ENCODE assay signal across 24 cellular contexts in the genomic region with DNA sequence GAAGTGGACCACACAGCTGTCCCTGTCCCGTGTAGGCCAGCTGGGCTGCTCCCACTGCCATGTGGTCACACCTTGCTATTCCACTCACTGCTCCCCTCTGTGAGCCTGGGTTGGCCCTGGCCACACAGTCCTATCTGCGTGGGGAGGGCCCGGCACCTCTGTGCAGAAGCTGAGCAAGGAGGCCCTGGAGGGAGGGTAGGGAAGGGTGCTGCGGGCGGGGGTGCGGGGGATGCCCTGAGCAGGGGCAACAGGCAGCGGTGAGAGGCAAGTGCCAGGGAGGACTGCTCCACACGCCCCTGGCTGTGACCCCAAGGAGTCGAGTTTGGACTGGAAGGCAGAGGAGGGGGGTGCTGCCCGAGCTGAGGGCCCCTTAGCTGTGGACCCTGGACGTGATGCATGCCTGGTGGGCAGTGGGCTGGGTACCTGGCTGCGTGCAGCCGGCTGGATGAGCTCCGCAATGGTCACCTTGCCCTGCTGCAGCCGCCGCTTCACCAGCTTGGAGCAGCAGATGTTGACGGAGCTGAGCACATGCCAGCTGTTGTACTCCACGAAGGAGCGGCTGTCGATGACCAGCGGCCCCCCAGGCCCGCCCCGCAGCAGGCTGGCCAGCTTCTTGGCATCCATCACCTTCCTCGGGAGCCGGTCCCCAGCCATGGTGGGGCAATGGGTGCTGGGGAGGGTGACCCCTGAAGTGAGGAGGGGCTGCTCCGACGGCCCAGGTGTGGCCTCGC. TPM values are rescaled to one million over a fixed set of nuclear protein-coding genes. Genes with fewer than 3 reads are reported as not detected.
DNase-seq lines count a peak whose midpoint lies in the region; ATAC-seq, FAIRE-seq and TF ChIP-seq lines count a peak whose summit lies in the region.
"Had no signal": no experiment of that assay in that cellular context is flagged by ENCODE, and none has a peak within 500 bp of the region (broad histone marks: within the 10 kb centered on the region; RNA-seq: fewer than 3 reads in every experiment).

No MANE protein-coding gene starts in this region.

- H3K4me3 Mint-ChIP-seq in natural killer cell treated with Interleukin-12 subunit alpha and Interleukin-12 subunit beta and Interleukin-15 and Interleukin-18, amount 100 ng/mL, for 72 hours = no peak overlapping the region
- H3K4me3 Mint-ChIP-seq in natural killer cell = no peak overlapping the region
- H3K4me3 Mint-ChIP-seq: CD8-positive, alpha-beta T cell; T-helper 1 cell treated with Interleukin-12 subunit alpha and Interleukin-12 subunit beta and Interleukin-4 antibody, amounts not matched to agents 30 μg/mL and 1 μg/mL, for 36 hours; WTC11 had no signal

- H3K4me3 ChIP-seq in esophagus muscularis mucosa (no peak overlapping the region), pancreas (no peak overlapping the region)
- H3K4me3 ChIP-seq: adrenal gland, lower lobe of right lung, MG63, upper lobe of left lung had no signal

- H3K4me1 Mint-ChIP-seq in natural killer cell treated with Interleukin-12 subunit alpha and Interleukin-12 subunit beta and Interleukin-15 and Interleukin-18, amount 100 ng/mL, for 72 hours (ENCODE audit: low read depth in 2 of 2) = peaks cover 4 to 14% of the 10 kb centered on the region in 2 donors
- peaks cover 10 to 30% of the 10 kb centered on the region in 2 donors for H3K4me1 Mint-ChIP-seq in natural killer cell

- no peak for TF ChIP-seq POLR2A in esophagus muscularis mucosa (IDR thresholded peaks at IDR 0.05; ENCODE audit: low read depth)

- TF ChIP-seq EP300 in esophagus muscularis mucosa (IDR thresholded peaks at IDR 0.05) = no peak

- no peak for FAIRE-seq in pancreas (lab: Jason Lieb, UNC)
- FAIRE-seq: colon, GM18507 had no signal

- H3K4me1 ChIP-seq in esophagus muscularis mucosa (peaks cover 41 to 82% (median 52%) of the 10 kb centered on the region in 4 donors), pancreas (peaks cover under 1 to 17% (median 9%) of the 10 kb centered on the region in 3 donors)

- H3K27ac ChIP-seq in esophagus muscularis mucosa (replicated peaks in 1 of 4) = peak overlapping the region; percentile 51 to 82 (median 61)
- peak overlapping the region; percentile 39 to 74 (median 66) for H3K27ac ChIP-seq in pancreas
- H3K27ac ChIP-seq: lower lobe of right lung, upper lobe of left lung had no signal

- peak; percentile 54 for DNase-seq in natural killer cell treated with Interleukin-12 subunit alpha and Interleukin-12 subunit beta and Interleukin-15 and Interleukin-18, amount 100 ng/mL, for 72 hours (ENCODE audit: low spot score)
- DNase-seq in natural killer cell (no peak), esophagus muscularis mucosa (ENCODE audit: extremely low spot score) (no peak), pancreas (peak in 5 of 6 donors; percentile 18 to 79 (median 53)), inferior parietal cortex (ENCODE audit: extremely low spot score) (no peak), NCI-H146 (lab: John Stamatoyannopoulos, UW) (no peak)
- DNase-seq: DMS79; lower lobe of right lung; stimulated activated CD4-positive, alpha-beta T cell treated with anti-CD3 and anti-CD28 coated beads, Interleukin-12 subunit alpha, Interleukin-12 subunit beta, amount 100 ng/mL, for 4 hours had no signal

- H3K27ac Mint-ChIP-seq in natural killer cell treated with Interleukin-12 subunit alpha and Interleukin-12 subunit beta and Interleukin-15 and Interleukin-18, amount 100 ng/mL, for 72 hours = no peak overlapping the region
- H3K27ac Mint-ChIP-seq in natural killer cell = peak overlapping the region in 1 of 2 donors; percentile 89
- H3K27ac Mint-ChIP-seq: activated T-helper 2 cell treated with anti-CD3 and anti-CD28 coated beads, Interferon-gamma antibody, Interleukin-2, Interleukin-4, amounts not matched to agents 10 μg/mL and 5 μg/mL and 100 μg/mL, durations not matched to agents 14 hours and 24 hours and 36 hours; CD8-positive, alpha-beta T cell; T-helper 1 cell treated with Interleukin-12 subunit alpha and Interleukin-12 subunit beta and Interleukin-4 antibody, amounts not matched to agents 30 μg/mL and 1 μg/mL, for 36 hours; WTC11 had no signal

- WGBS in esophagus muscularis mucosa = 94% methylated on average over 6 of the region's 28 CpGs
- WGBS in pancreas, 2 donors = 85 to 91% methylated on average over 22 to 28 of the region's 28 CpGs

- H3K27me3 Mint-ChIP-seq in natural killer cell treated with Interleukin-12 subunit alpha and Interleukin-12 subunit beta and Interleukin-15 and Interleukin-18, amount 100 ng/mL, for 72 hours = no peaks in the 10 kb centered on the region
- H3K27me3 Mint-ChIP-seq in natural killer cell (ENCODE audit: low read depth in 2 of 2) = peaks cover 0 to 9% of the 10 kb centered on the region in 2 donors

- no peaks in the 10 kb centered on the region for H3K36me3 Mint-ChIP-seq in natural killer cell treated with Interleukin-12 subunit alpha and Interleukin-12 subunit beta and Interleukin-15 and Interleukin-18, amount 100 ng/mL, for 72 hours
- no peaks in the 10 kb centered on the region for H3K36me3 Mint-ChIP-seq in natural killer cell
- H3K36me3 Mint-ChIP-seq: WTC11 had no signal

- peaks cover 0 to 50% (median 31%) of the 10 kb centered on the region in 4 donors for H3K36me3 ChIP-seq in esophagus muscularis mucosa
- H3K36me3 ChIP-seq in pancreas = peaks cover 0 to 12% (median 0%) of the 10 kb centered on the region in 3 donors
- H3K36me3 ChIP-seq: adrenal gland had no signal

- H3K27me3 ChIP-seq in esophagus muscularis mucosa (no peaks in the 10 kb centered on the region), pancreas (no peaks in the 10 kb centered on the region)
- H3K27me3 ChIP-seq: adrenal gland, MG63, upper lobe of left lung had no signal

- TF ChIP-seq CTCF in natural killer cell (IDR thresholded peaks at IDR 0.05) = no peak
- no peak for TF ChIP-seq CTCF in esophagus muscularis mucosa (IDR thresholded peaks at IDR 0.05)
- TF ChIP-seq CTCF in pancreas (IDR thresholded peaks at IDR 0.05) = no peak

- no peak for ATAC-seq in natural killer cell treated with Interleukin-12 subunit alpha and Interleukin-12 subunit beta and Interleukin-15 and Interleukin-18, amount 100 ng/mL, for 72 hours
- ATAC-seq in natural killer cell (no peak), pancreas (peak; percentile 4 to 37 (median 17)), GM18511 (IDR thresholded peaks at IDR 0.05; ENCODE audit: unreplicated experiment) (no peak), GM18502 (IDR thresholded peaks at IDR 0.05; ENCODE audit: poor library complexity, unreplicated experiment) (no peak)
- ATAC-seq: CD8-positive, alpha-beta T cell had no signal

- H3K9me3 ChIP-seq in esophagus muscularis mucosa (no peaks in the 10 kb centered on the region), pancreas (no peaks in the 10 kb centered on the region)
- H3K9me3 ChIP-seq: adrenal gland, lower lobe of right lung, MG63, upper lobe of left lung had no signal

- intact Hi-C loops in natural killer cell (cut with micrococcal nuclease) (no loop called here), esophagus muscularis mucosa (cut with DNase I) (no loop called here), pancreas (cut with DNase I) (no loop called here)

- no peaks in the 10 kb centered on the region for H3K9me3 Mint-ChIP-seq in natural killer cell treated with Interleukin-12 subunit alpha and Interleukin-12 subunit beta and Interleukin-15 and Interleukin-18, amount 100 ng/mL, for 72 hours
- H3K9me3 Mint-ChIP-seq in natural killer cell = no peaks in the 10 kb centered on the region
- H3K9me3 Mint-ChIP-seq: activated T-helper 2 cell treated with anti-CD3 and anti-CD28 coated beads, Interferon-gamma antibody, Interleukin-2, Interleukin-4, amounts not matched to agents 10 μg/mL and 5 μg/mL and 100 μg/mL, durations not matched to agents 14 hours and 24 hours and 36 hours; CD8-positive, alpha-beta T cell; T-helper 1 cell treated with Interleukin-12 subunit alpha and Interleukin-12 subunit beta and Interleukin-4 antibody, amounts not matched to agents 30 μg/mL and 1 μg/mL, for 36 hours; WTC11 had no signal

RNA-seq across cellular contexts. Expression of a gene that starts 6.7 kb away (rescaled TPM):
- 1 to 10 TPM; 4.2 to 5.4 TPM for total RNA-seq in natural killer cell treated with Interleukin-12 subunit alpha and Interleukin-12 subunit beta and Interleukin-15 and Interleukin-18, amount 100 ng/mL, for 72 hours
- total RNA-seq in natural killer cell (10 to 100 TPM; 24.1 to 47.3 (median 38.4) TPM), esophagus muscularis mucosa (1 to 10 TPM; 2.5 to 8.5 (median 4.8) TPM), pancreas (10 to 100 TPM in 4 of 6 donors, 1 to 10 TPM in 2; 6.4 to 23.5 (median 14.3) TPM)
- 10 to 100 TPM; 11.8 to 12.7 TPM for polyA plus RNA-seq in pancreas

RNA-seq across cellular contexts. Expression of a gene that starts 19.7 kb away (rescaled TPM):
- not detected for total RNA-seq in natural killer cell treated with Interleukin-12 subunit alpha and Interleukin-12 subunit beta and Interleukin-15 and Interleukin-18, amount 100 ng/mL, for 72 hours
- not detected for total RNA-seq in natural killer cell
- total RNA-seq in esophagus muscularis mucosa = not detected
- not detected for total RNA-seq in pancreas
- under 1 TPM in 1 of 2 donors, not detected in 1; 0.46 TPM for polyA plus RNA-seq in pancreas
- total RNA-seq: activated CD8-positive, alpha-beta memory T cell treated with anti-CD3 and anti-CD28 coated beads for 36 hours; activated T-helper 2 cell treated with anti-CD3 and anti-CD28 coated beads, Interferon-gamma antibody, Interleukin-2, Interleukin-4, amounts not matched to agents 10 μg/mL and 5 μg/mL and 100 μg/mL, durations not matched to agents 14 hours and 24 hours and 36 hours; adrenal gland; CD8-positive, alpha-beta T cell; epithelial cell of proximal tubule; lower lobe of right lung; posterior vena cava; upper lobe of left lung; WTC11 had no signal
- polyA plus RNA-seq: AG04450 had no signal

RNA-seq across cellular contexts. Expression of a gene that starts 32.8 kb away (rescaled TPM):
- not detected for total RNA-seq in natural killer cell treated with Interleukin-12 subunit alpha and Interleukin-12 subunit beta and Interleukin-15 and Interleukin-18, amount 100 ng/mL, for 72 hours
- total RNA-seq in natural killer cell = not detected
- total RNA-seq in esophagus muscularis mucosa = not detected
- not detected for total RNA-seq in pancreas
- under 1 TPM in 1 of 2 donors, not detected in 1; 0.15 TPM for polyA plus RNA-seq in pancreas
- total RNA-seq: activated CD8-positive, alpha-beta memory T cell treated with anti-CD3 and anti-CD28 coated beads for 36 hours; activated T-helper 2 cell treated with anti-CD3 and anti-CD28 coated beads, Interferon-gamma antibody, Interleukin-2, Interleukin-4, amounts not matched to agents 10 μg/mL and 5 μg/mL and 100 μg/mL, durations not matched to agents 14 hours and 24 hours and 36 hours; adrenal gland; CD8-positive, alpha-beta T cell; epithelial cell of proximal tubule; lower lobe of right lung; posterior vena cava; upper lobe of left lung; WTC11 had no signal
- polyA plus RNA-seq: adrenal gland, AG04450 had no signal

RNA-seq across cellular contexts. Expression of a gene that starts 42.9 kb away (rescaled TPM):
- not detected for total RNA-seq in natural killer cell treated with Interleukin-12 subunit alpha and Interleukin-12 subunit beta and Interleukin-15 and Interleukin-18, amount 100 ng/mL, for 72 hours
- total RNA-seq in natural killer cell (not detected), esophagus muscularis mucosa (not detected), pancreas (not detected)
- not detected for polyA plus RNA-seq in pancreas
- total RNA-seq: activated CD8-positive, alpha-beta memory T cell treated with anti-CD3 and anti-CD28 coated beads for 36 hours; activated T-helper 2 cell treated with anti-CD3 and anti-CD28 coated beads, Interferon-gamma antibody, Interleukin-2, Interleukin-4, amounts not matched to agents 10 μg/mL and 5 μg/mL and 100 μg/mL, durations not matched to agents 14 hours and 24 hours and 36 hours; adrenal gland; CD8-positive, alpha-beta T cell; epithelial cell of proximal tubule; lower lobe of right lung; posterior vena cava; upper lobe of left lung; WTC11 had no signal
- polyA plus RNA-seq: adrenal gland, AG04450 had no signal

RNA-seq across cellular contexts. Expression of a gene that starts 56.6 kb away (rescaled TPM):
- total RNA-seq in natural killer cell treated with Interleukin-12 subunit alpha and Interleukin-12 subunit beta and Interleukin-15 and Interleukin-18, amount 100 ng/mL, for 72 hours = not detected
- total RNA-seq in natural killer cell (not detected), esophagus muscularis mucosa (not detected), pancreas (not detected)
- polyA plus RNA-seq in pancreas = not detected
- total RNA-seq: activated CD8-positive, alpha-beta memory T cell treated with anti-CD3 and anti-CD28 coated beads for 36 hours; activated T-helper 2 cell treated with anti-CD3 and anti-CD28 coated beads, Interferon-gamma antibody, Interleukin-2, Interleukin-4, amounts not matched to agents 10 μg/mL and 5 μg/mL and 100 μg/mL, durations not matched to agents 14 hours and 24 hours and 36 hours; adrenal gland; CD8-positive, alpha-beta T cell; epithelial cell of proximal tubule; lower lobe of right lung; posterior vena cava; upper lobe of left lung; WTC11 had no signal
- polyA plus RNA-seq: adrenal gland, AG04450 had no signal

Comparison
In these comparisons a context has a peak if more than half of its experiments do, and no peak if none do; other contexts are left out.
1. DNase-seq: peak in natural killer cell treated with Interleukin-12 subunit alpha and Interleukin-12 subunit beta and Interleukin-15 and Interleukin-18, amount 100 ng/mL, for 72 hours (single experiment) and pancreas (5 of 6); none in natural killer cell (single experiment), esophagus muscularis mucosa (single experiment), inferior parietal cortex (single experiment) and NCI-H146 (single experiment).
2. ATAC-seq: peak in pancreas (4 of 4); none in natural killer cell treated with Interleukin-12 subunit alpha and Interleukin-12 subunit beta and Interleukin-15 and Interleukin-18, amount 100 ng/mL, for 72 hours (0 of 2), natural killer cell (0 of 3), GM18511 (single experiment) and GM18502 (single experiment).